Comparison of ENCODE assay signal across 12 cellular contexts in the genomic region with DNA sequence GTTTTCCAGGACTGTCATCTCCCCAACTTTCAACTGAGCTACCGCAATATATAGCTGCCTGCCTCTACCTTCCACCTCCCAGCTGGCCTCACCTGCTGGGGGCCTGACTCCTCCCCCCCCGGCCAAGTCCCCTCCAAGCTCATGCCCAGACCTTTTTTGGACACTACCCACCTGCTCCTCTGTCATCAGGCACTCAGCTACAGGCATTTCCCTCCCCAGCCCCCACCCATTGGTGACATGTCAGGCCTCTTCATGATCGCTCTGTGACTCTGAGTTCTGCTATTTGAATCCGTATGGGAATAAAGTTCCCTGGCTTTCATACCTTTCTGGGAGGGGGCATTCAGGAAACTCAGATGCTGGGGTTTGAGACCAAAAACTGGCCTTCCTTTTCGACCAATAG. TPM values are rescaled to one million over a fixed set of nuclear protein-coding genes. Genes with fewer than 3 reads are reported as not detected.
A peak's percentile ranks its signal among the peaks of the same experiment; 100 is the strongest.
DNase-seq lines count a peak whose midpoint lies in the region; ATAC-seq and TF ChIP-seq lines count a peak whose summit lies in the region.
"Had no signal": no experiment of that assay in that cellular context is flagged by ENCODE, and none has a peak within 500 bp of the region (broad histone marks: within the 10 kb centered on the region; RNA-seq: fewer than 3 reads in every experiment).

No MANE protein-coding gene starts in this region.

- H3K27me3 ChIP-seq in left ventricle myocardium inferior (ENCODE audit: low read depth) (no peaks in the 10 kb centered on the region), mammary epithelial cell (ENCODE audit: insufficient read depth, low read length) (no peaks in the 10 kb centered on the region), vagina (no peaks in the 10 kb centered on the region)

- H3K4me3 Mint-ChIP-seq in natural killer cell: peak overlapping the region; percentile 87

- H3K36me3 ChIP-seq in left ventricle myocardium inferior: no peaks in the 10 kb centered on the region
- H3K36me3 ChIP-seq in mammary epithelial cell (ENCODE audit: insufficient read depth, low read length): no peaks in the 10 kb centered on the region
- H3K36me3 ChIP-seq in vagina: no peaks in the 10 kb centered on the region

- H3K9ac ChIP-seq in mammary epithelial cell (ENCODE audit: insufficient read depth, low read length): no peak overlapping the region

- TF ChIP-seq POLR2A in vagina (IDR thresholded peaks at IDR 0.05): no peak

- H3K4me2 ChIP-seq in mammary epithelial cell (ENCODE audit: insufficient read depth, low read depth, low read length): peak overlapping the region; percentile 92

- dilution Hi-C loops in mammary epithelial cell (cut with HindIII; ENCODE audit: low sequenced_read_pairs): no loop called here

- intact Hi-C loops in left ventricle myocardium inferior (cut with micrococcal nuclease): no loop called here
- intact Hi-C loops in left ventricle myocardium superior (cut with micrococcal nuclease): no loop called here
- intact Hi-C loops in mammary epithelial cell (cut with micrococcal nuclease): no loop called here
- intact Hi-C loops in natural killer cell (cut with micrococcal nuclease): loop anchor here (1.0 to 5.0 kb wide), 2 partner anchors 33 to 235 kb away; no protein-coding TSS in a partner anchor
- intact Hi-C loops in vagina (cut with DNase I): loop anchor here (5.0 kb wide), 1 partner anchor 33 kb away; no protein-coding TSS in a partner anchor

- H3K27ac ChIP-seq in left ventricle myocardium inferior (replicated peaks) (peak overlapping the region; percentile 100), mammary epithelial cell (ENCODE audit: insufficient read depth, low read depth, low read length) (no peak overlapping the region), vagina (peak overlapping the region; percentile 79)

- no peak overlapping the region for H2AFZ ChIP-seq in mammary epithelial cell (ENCODE audit: low read depth, low read length)

- H3K9me3 Mint-ChIP-seq in natural killer cell: no peaks in the 10 kb centered on the region

- H3K4me3 ChIP-seq in left ventricle myocardium inferior: peak overlapping the region; percentile 95
- no peak overlapping the region for H3K4me3 ChIP-seq in mammary epithelial cell (replicated peaks in 1 of 3; ENCODE audit: insufficient read depth in 1 of 3, low read depth in 2 of 3, low read length in 3 of 3)
- no peak overlapping the region for H3K4me3 ChIP-seq in vagina

- in situ Hi-C loops in mammary epithelial cell (cut with MboI; ENCODE audit: low sequenced_read_pairs in 2 of 2): no loop called here

- no peaks in the 10 kb centered on the region for H4K20me1 ChIP-seq in mammary epithelial cell (ENCODE audit: insufficient read depth, low read length)

- WGBS in mammary epithelial cell (ENCODE audit: low coverage, missing lambda C conversion rate): 96% methylated on average over 3 of the region's 5 CpGs

- no peak for ATAC-seq in left ventricle myocardium superior
- ATAC-seq in natural killer cell: no peak
- no peak for ATAC-seq in GM18517 (IDR thresholded peaks at IDR 0.05; ENCODE audit: unreplicated experiment)

- H3K4me1 ChIP-seq in left ventricle myocardium inferior (peaks cover 89% of the 10 kb centered on the region), mammary epithelial cell (ENCODE audit: insufficient read depth, low read length) (peaks cover 39% of the 10 kb centered on the region), vagina (peaks cover 86% of the 10 kb centered on the region)

- H3K9me3 ChIP-seq in left ventricle myocardium inferior (replicated peaks): no peaks in the 10 kb centered on the region
- H3K9me3 ChIP-seq in mammary epithelial cell (replicated peaks; ENCODE audit: insufficient read depth, low read length): no peaks in the 10 kb centered on the region
- no peaks in the 10 kb centered on the region for H3K9me3 ChIP-seq in vagina

- H3K27ac Mint-ChIP-seq in natural killer cell: peak overlapping the region; percentile 45 to 94

- no peaks in the 10 kb centered on the region for H3K27me3 Mint-ChIP-seq in natural killer cell (ENCODE audit: low read depth in 2 of 2)

- no peaks in the 10 kb centered on the region for H3K36me3 Mint-ChIP-seq in natural killer cell

- H3K4me1 Mint-ChIP-seq in natural killer cell: peaks cover 27 to 40% of the 10 kb centered on the region in 2 donors

- TF ChIP-seq CTCF in left ventricle myocardium inferior (IDR thresholded peaks at IDR 0.05; ENCODE audit: borderline replicate concordance) (no peak), mammary epithelial cell (conservative IDR thresholded peaks at IDR 0.05 in 1 of 2, IDR thresholded peaks at IDR 0.05 in 1 of 2; ENCODE audit: extremely low read depth in 1 of 2, insufficient read depth in 1 of 2, low read depth in 1 of 2, low read length in 2 of 2) (no peak), natural killer cell (IDR thresholded peaks at IDR 0.05) (no peak), vagina (IDR thresholded peaks at IDR 0.05) (no peak)

- CTCF ChIA-PET in mammary epithelial cell (lab: Charles Lee; ENCODE audit: low non-redundant PET): no interaction called here

- no peak for DNase-seq in left ventricle myocardium inferior
- no peak for DNase-seq in left ventricle myocardium superior
- DNase-seq in mammary epithelial cell: no peak
- no peak for DNase-seq in natural killer cell
- DNase-seq in vagina (ENCODE audit: extremely low spot score in 2 of 2): no peak
- no peak for DNase-seq in NCI-H774 (lab: John Stamatoyannopoulos, UW)
- no peak for DNase-seq in MV-4-11 (lab: John Stamatoyannopoulos, UW)
- DNase-seq: effector CD8-positive, alpha-beta T cell; KG1; mesendoderm had no signal

- H3K79me2 ChIP-seq in mammary epithelial cell (ENCODE audit: insufficient read depth, low read length): peaks cover 52% of the 10 kb centered on the region

- no TSS peak for BruUV-seq in mammary epithelial cell (replicated peaks; lab: Mats Ljungman, UMichigan)

RNA-seq across cellular contexts. Expression of a gene that starts 1.8 kb away (rescaled TPM):
- total RNA-seq in left ventricle myocardium inferior (465 TPM), left ventricle myocardium superior (514 TPM), mammary epithelial cell (10 to 100 TPM; 44.0 to 82.1 TPM), natural killer cell (10 to 100 TPM; 68.6 to 71.8 (median 69.3) TPM), vagina (28.0 TPM)
- 78.8 TPM for polyA plus RNA-seq in mammary epithelial cell
- 65.9 TPM for polyA minus RNA-seq in mammary epithelial cell

RNA-seq across cellular contexts. Expression of a gene that starts 20.6 kb away (rescaled TPM):
- total RNA-seq in left ventricle myocardium inferior (0.96 TPM), left ventricle myocardium superior (1.6 TPM), mammary epithelial cell (10 to 100 TPM in 1 of 2 donors, 1 to 10 TPM in 1; 2.5 to 23.4 TPM), natural killer cell (1 to 10 TPM; 4.5 to 5.5 (median 4.8) TPM), vagina (1.7 TPM)
- polyA plus RNA-seq in mammary epithelial cell: 43.5 TPM
- polyA minus RNA-seq in mammary epithelial cell: 70.1 TPM

RNA-seq across cellular contexts. Expression of a gene that starts 25.2 kb away (rescaled TPM):
- total RNA-seq in left ventricle myocardium inferior: 46.7 TPM
- 58.0 TPM for total RNA-seq in left ventricle myocardium superior
- 10 to 100 TPM; 15.8 to 25.7 TPM for total RNA-seq in mammary epithelial cell
- 18.6 TPM for polyA plus RNA-seq in mammary epithelial cell
- polyA minus RNA-seq in mammary epithelial cell: 18.8 TPM
- 10 to 100 TPM; 30.8 to 33.0 (median 30.9) TPM for total RNA-seq in natural killer cell
- 6.9 TPM for total RNA-seq in vagina

RNA-seq across cellular contexts. Expression of a gene that starts 30.2 kb away (rescaled TPM):
- total RNA-seq in left ventricle myocardium inferior (not detected), left ventricle myocardium superior (not detected), mammary epithelial cell (not detected), natural killer cell (under 1 TPM in 2 of 3 donors, not detected in 1; 0.35 to 0.53 TPM), vagina (not detected)
- polyA plus RNA-seq in mammary epithelial cell: not detected
- polyA minus RNA-seq in mammary epithelial cell: not detected
- total RNA-seq: activated CD8-positive, alpha-beta memory T cell treated with anti-CD3 and anti-CD28 coated beads for 36 hours had no signal

RNA-seq across cellular contexts. Expression of a gene that starts 43.2 kb away (rescaled TPM):
- 8.1 TPM for total RNA-seq in left ventricle myocardium inferior
- total RNA-seq in left ventricle myocardium superior: 6.8 TPM
- total RNA-seq in mammary epithelial cell: 1 to 10 TPM; 1.2 to 1.5 TPM
- 0.59 TPM for polyA plus RNA-seq in mammary epithelial cell
- polyA minus RNA-seq in mammary epithelial cell: not detected
- 1 to 10 TPM; 2.4 to 4.1 (median 2.4) TPM for total RNA-seq in natural killer cell
- total RNA-seq in vagina: 2.7 TPM

Comparison
In these comparisons a context has a peak if more than half of its experiments do, and no peak if none do; other contexts are left out.
1. intact Hi-C loops: an anchor here in natural killer cell (1.0 to 5.0 kb wide) and vagina (5.0 kb wide); none called in left ventricle myocardium inferior, left ventricle myocardium superior and mammary epithelial cell.